Comparison of ENCODE assay signal across 23 cellular contexts in genomic region chr10:123298583-123298982, GRCh38.
"Had no signal": no experiment of that assay in that cellular context is flagged by ENCODE, and none has a peak within 500 bp of the region (broad histone marks: within the 10 kb centered on the region; RNA-seq: fewer than 3 reads in every experiment).

No MANE protein-coding gene starts in this region.

- H3K9me3 ChIP-seq: colonic mucosa, esophagus muscularis mucosa, esophagus squamous epithelium, gastrocnemius medialis, gastroesophageal sphincter had no signal

- H3K27me3 ChIP-seq: colonic mucosa, dorsolateral prefrontal cortex, esophagus muscularis mucosa, esophagus squamous epithelium, foreskin keratinocyte, gastrocnemius medialis, gastroesophageal sphincter, heart left ventricle, heart right ventricle, hepatocyte had no signal

- H3K4me3 ChIP-seq: colonic mucosa, coronary artery, dorsolateral prefrontal cortex, esophagus muscularis mucosa, esophagus squamous epithelium, gastrocnemius medialis, gastroesophageal sphincter, heart left ventricle, heart right ventricle, hepatocyte had no signal

- H3K79me2 ChIP-seq: hepatocyte had no signal

- ATAC-seq: effector memory CD8-positive, alpha-beta T cell; esophagus mucosa; foreskin keratinocyte; gastrocnemius medialis; gastroesophageal sphincter; heart left ventricle; heart right ventricle had no signal

- H2AFZ ChIP-seq: hepatocyte had no signal

- H3K4me1 ChIP-seq: colonic mucosa, esophagus squamous epithelium, foreskin keratinocyte, gastrocnemius medialis, heart left ventricle had no signal

- H3K27ac ChIP-seq: colonic mucosa, coronary artery, epithelial cell of prostate, esophagus muscularis mucosa, esophagus squamous epithelium, foreskin keratinocyte, gastrocnemius medialis, gastroesophageal sphincter, heart left ventricle, heart right ventricle, hepatocyte had no signal

- DNase-seq: colonic mucosa; cortex of kidney; dermis blood vessel endothelial cell; dorsolateral prefrontal cortex; effector CD4-positive, alpha-beta T cell; effector CD8-positive, alpha-beta T cell; effector memory CD4-positive, alpha-beta T cell; effector memory CD8-positive, alpha-beta T cell; erythroblast; esophagus squamous epithelium; foreskin fibroblast; foreskin keratinocyte; foreskin melanocyte; gastrocnemius medialis; glutamatergic neuron; heart left ventricle; heart right ventricle had no signal

- H3K4me2 ChIP-seq: hepatocyte had no signal

- H3K36me3 ChIP-seq: colonic mucosa, esophagus muscularis mucosa, esophagus squamous epithelium, gastrocnemius medialis, gastroesophageal sphincter, heart left ventricle, heart right ventricle had no signal
